ENCODE assay signal across 6 cellular contexts in the genomic region with DNA sequence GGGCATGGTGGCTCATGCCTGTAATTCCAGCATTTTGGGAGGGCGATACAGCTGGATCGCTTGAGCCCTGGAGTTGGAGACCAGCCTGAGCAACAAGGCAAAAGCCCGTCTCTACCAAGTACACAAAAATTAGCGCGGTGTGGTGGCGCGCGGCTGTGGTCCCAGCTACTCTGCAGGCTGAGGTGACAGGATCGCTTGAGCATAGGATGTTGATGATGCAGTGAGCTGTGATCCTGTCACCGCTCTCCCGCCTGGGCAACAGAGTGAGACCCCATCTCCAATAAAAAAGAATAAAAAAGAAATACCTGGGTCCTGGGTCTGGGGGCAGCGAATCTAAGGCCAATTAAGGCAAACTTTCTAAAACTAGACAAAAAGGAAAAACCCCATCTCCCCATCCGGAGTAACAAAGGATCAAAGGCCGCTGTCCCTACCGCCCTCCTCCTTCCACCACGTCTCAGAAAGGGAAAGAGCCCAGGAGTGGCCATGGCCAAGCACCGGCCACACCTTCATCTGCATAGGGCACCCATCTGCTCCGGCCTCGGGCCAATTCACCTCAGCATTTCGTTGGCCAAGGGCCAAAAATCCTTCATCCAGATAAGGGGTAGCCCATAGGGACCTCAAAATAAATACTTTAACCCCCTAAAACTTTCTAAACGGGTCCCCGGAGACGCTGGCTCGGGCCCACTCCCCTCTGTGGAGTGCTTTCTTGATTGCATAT. TPM values are rescaled to one million over a fixed set of nuclear protein-coding genes. Genes with fewer than 3 reads are reported as not detected.
A peak's percentile ranks its signal among the peaks of the same experiment; 100 is the strongest.
DNase-seq lines count a peak whose midpoint lies in the region; ATAC-seq and TF ChIP-seq lines count a peak whose summit lies in the region.

No MANE protein-coding gene starts in this region.

- H3K4me1 ChIP-seq in SK-N-SH (ENCODE audit: control insufficient read depth in 1 of 2, insufficient read depth in 2 of 2, low read depth in 1 of 2, low read length in 1 of 2) (no peaks in the 10 kb centered on the region; a peak in 1 of 4 replicates), iPS DF 6.9 (ENCODE audit: control insufficient read depth, insufficient read depth, low read length) (0 out of 2 replicates have a peak, but pooled peaks cover 2% of the 10 kb centered on the region), tibial artery (peaks cover 0 to 16% (median 14%) of the 10 kb centered on the region in 4 donors)

- H3K4me3 Mint-ChIP-seq in activated CD4-positive, alpha-beta T cell treated with anti-CD3 and anti-CD28 coated beads, Interleukin-2, amount 10 ng/mL, durations not matched to agents 24 days and 14 days = peak overlapping the region; percentile 92

- TF ChIP-seq EP300 in SK-N-SH (IDR thresholded peaks at IDR 0.05; ENCODE audit: borderline replicate concordance in 1 of 2, low read depth in 1 of 2, low read length in 1 of 2) = no peak

- no peaks in the 10 kb centered on the region for H3K9me2 ChIP-seq in SK-N-SH

- peaks cover 39% of the 10 kb centered on the region for H3K36me3 Mint-ChIP-seq in activated CD4-positive, alpha-beta T cell treated with anti-CD3 and anti-CD28 coated beads, Interleukin-2, amount 10 ng/mL, durations not matched to agents 24 days and 14 days (ENCODE audit: low read depth)

- H3K9me3 Mint-ChIP-seq in activated CD4-positive, alpha-beta T cell treated with anti-CD3 and anti-CD28 coated beads, Interleukin-2, amount 10 ng/mL, durations not matched to agents 24 days and 14 days = peaks cover 18% of the 10 kb centered on the region

- TF ChIP-seq CTCF in SK-N-SH (IDR thresholded peaks at IDR 0.05) = no peak
- no peak for TF ChIP-seq CTCF in tibial artery (IDR thresholded peaks at IDR 0.05)

- 53% methylated on average over 24 of the region's 24 CpGs for WGBS in SK-N-SH (ENCODE audit: low lambda C conversion rate)
- WGBS in iPS DF 6.9 (ENCODE audit: insufficient coverage, insufficient read length) = no CpG with 5 or more reads among the region's 24 CpGs

- H3K27me3 Mint-ChIP-seq in activated CD4-positive, alpha-beta T cell treated with anti-CD3 and anti-CD28 coated beads, Interleukin-2, amount 10 ng/mL, durations not matched to agents 24 days and 14 days = no peaks in the 10 kb centered on the region

- peak overlapping the region; percentile 95 for H2AFZ ChIP-seq in SK-N-SH (ENCODE audit: low read depth)

- intact Hi-C loops in activated CD4-positive, alpha-beta T cell treated with anti-CD3 and anti-CD28 coated beads, Interleukin-2, amount 10 ng/mL, durations not matched to agents 24 days and 14 days (cut with micrococcal nuclease) = loop anchor here (1.0 to 5.0 kb wide), 7 partner anchors 26 to 369 kb away; partner anchors contain the start of genes ZNF160, ZNF600, ZNF611 and ZNF808
- intact Hi-C loops in tibial artery (cut with DNase I; ENCODE audit: low total_unique reads) = no loop called here

- H3K27me3 ChIP-seq in SK-N-SH (ENCODE audit: insufficient read depth) = no peaks in the 10 kb centered on the region
- H3K27me3 ChIP-seq in iPS DF 6.9 (ENCODE audit: control insufficient read depth, insufficient read depth, low read length) = no peaks in the 10 kb centered on the region
- H3K27me3 ChIP-seq in tibial artery = no peaks in the 10 kb centered on the region

- H3K4me2 ChIP-seq in SK-N-SH = peak overlapping the region; percentile 88

- peaks cover 3% of the 10 kb centered on the region for H3F3A ChIP-seq in SK-N-SH (replicated peaks; ENCODE audit: insufficient read depth)

- H3K27ac Mint-ChIP-seq in activated CD4-positive, alpha-beta T cell treated with anti-CD3 and anti-CD28 coated beads, Interleukin-2, amount 10 ng/mL, durations not matched to agents 24 days and 14 days = peak overlapping the region; percentile 93

- no peaks in the 10 kb centered on the region for H4K20me1 ChIP-seq in SK-N-SH (ENCODE audit: insufficient read depth)

- no peaks in the 10 kb centered on the region for H3K9me3 ChIP-seq in SK-N-SH
- no peaks in the 10 kb centered on the region for H3K9me3 ChIP-seq in iPS DF 6.9 (ENCODE audit: control insufficient read depth, insufficient read depth, low read length)
- no peaks in the 10 kb centered on the region for H3K9me3 ChIP-seq in tibial artery

- no peak for DNase-seq in activated CD4-positive, alpha-beta T cell treated with anti-CD3 and anti-CD28 coated beads, Interleukin-2, amount 10 ng/mL, durations not matched to agents 24 days and 14 days
- no peak for DNase-seq in activated CD4-positive, alpha-beta T cell treated with anti-CD3 and anti-CD28 coated beads for 48 hours
- DNase-seq in SK-N-SH (peak; percentile 56), iPS DF 6.9 (ENCODE audit: low read depth, low spot score) (no peak), tibial artery (peak in 1 of 2 donors; percentile 24)

- ATAC-seq in GM21423 (IDR thresholded peaks at IDR 0.05; ENCODE audit: unreplicated experiment) = no peak

- H3K4me3 ChIP-seq in SK-N-SH (ENCODE audit: low read depth in 2 of 2, low read length in 1 of 2) (peak overlapping the region; percentile 79 to 98), iPS DF 6.9 (ENCODE audit: low read length) (peak overlapping the region; percentile 77), tibial artery (peak overlapping the region; percentile 67 to 72)

- CTCF ChIA-PET in SK-N-SH (lab: Yijun Ruan, JAX) = no interaction called here

- peaks cover 7% of the 10 kb centered on the region for H3K4me1 Mint-ChIP-seq in activated CD4-positive, alpha-beta T cell treated with anti-CD3 and anti-CD28 coated beads, Interleukin-2, amount 10 ng/mL, durations not matched to agents 24 days and 14 days

- H3K79me2 ChIP-seq in SK-N-SH (ENCODE audit: insufficient read depth) = peaks cover 36% of the 10 kb centered on the region

- H3K36me3 ChIP-seq in SK-N-SH (replicated peaks in 1 of 2; ENCODE audit: control insufficient read depth in 1 of 2, insufficient read depth in 2 of 2, low read length in 1 of 2) (peaks cover 0 to 20% of the 10 kb centered on the region in 2 experiments), iPS DF 6.9 (ENCODE audit: control insufficient read depth, insufficient read depth, low read length) (peaks cover under 1% of the 10 kb centered on the region; the same call in 1 of the 2 replicates), tibial artery (peaks cover 0 to 35% (median 6%) of the 10 kb centered on the region in 3 donors)

- POLR2A ChIA-PET in SK-N-SH (lab: Yijun Ruan, JAX) = no interaction called here

- H3K9ac ChIP-seq in SK-N-SH = peak overlapping the region; percentile 81

- H3K27ac ChIP-seq in SK-N-SH (ENCODE audit: low read depth in 2 of 2, low read length in 1 of 2) (peak overlapping the region; percentile 87 to 89), iPS DF 6.9 (ENCODE audit: low read length) (no peak overlapping the region), tibial artery (peak overlapping the region; percentile 85 to 91)

- no peak for TF ChIP-seq RAD21 in SK-N-SH (IDR thresholded peaks at IDR 0.05; ENCODE audit: low read length)

TF ChIP-seq in SK-N-SH, 30 proteins besides CTCF, POLR2A, EP300 and RAD21:
- TF ChIP-seq NFIC (IDR thresholded peaks at IDR 0.05; ENCODE audit: borderline replicate concordance) (peak; percentile 24; the same call in 1 of the 2 replicates), GABPA (IDR thresholded peaks at IDR 0.05; ENCODE audit: low read depth) (no peak), MEF2A (IDR thresholded peaks at IDR 0.05; ENCODE audit: borderline replicate concordance, low read depth) (no peak)

RNA-seq across cellular contexts. Expression of gene ZNF320, which starts 0.8 kb away (rescaled TPM):
- total RNA-seq in activated CD4-positive, alpha-beta T cell treated with anti-CD3 and anti-CD28 coated beads, Interleukin-2, amount 10 ng/mL, durations not matched to agents 24 days and 14 days = 8.0 and 17.8 TPM in 2 replicates
- 6.9 and 14.2 TPM in 2 replicates for polyA plus RNA-seq in SK-N-SH (2012; rRNA removed)
- 6.4 and 9.3 TPM in 2 replicates for polyA plus RNA-seq in SK-N-SH (2012; cell fraction: cytosol; rRNA removed)
- polyA plus RNA-seq in SK-N-SH (2012; cell fraction: nucleus; rRNA removed) = 24.3 and 30.3 TPM in 2 replicates

RNA-seq across cellular contexts. Expression of gene ZNF888, which starts 26.6 kb away (rescaled TPM):
- total RNA-seq in activated CD4-positive, alpha-beta T cell treated with anti-CD3 and anti-CD28 coated beads, Interleukin-2, amount 10 ng/mL, durations not matched to agents 24 days and 14 days = 4.4 and 6.5 TPM in 2 replicates
- 0.46 and 0.83 TPM in 2 replicates for polyA plus RNA-seq in SK-N-SH (2012; rRNA removed)
- polyA plus RNA-seq in SK-N-SH (2012; cell fraction: cytosol; rRNA removed) = 0.53 and 0.68 TPM in 2 replicates
- polyA plus RNA-seq in SK-N-SH (2012; cell fraction: nucleus; rRNA removed) = 0.77 and 1.9 TPM in 2 replicates

RNA-seq across cellular contexts. Expression of gene ZNF468, which starts 39.2 kb away (rescaled TPM):
- total RNA-seq in activated CD4-positive, alpha-beta T cell treated with anti-CD3 and anti-CD28 coated beads, Interleukin-2, amount 10 ng/mL, durations not matched to agents 24 days and 14 days = 13.3 and 15.9 TPM in 2 replicates
- 7.8 and 11.2 TPM in 2 replicates for polyA plus RNA-seq in SK-N-SH (2012; rRNA removed)
- 10.5 and 11.3 TPM in 2 replicates for polyA plus RNA-seq in SK-N-SH (2012; cell fraction: cytosol; rRNA removed)
- 8.9 and 16.7 TPM in 2 replicates for polyA plus RNA-seq in SK-N-SH (2012; cell fraction: nucleus; rRNA removed)
